Comparison of ENCODE assay signal across 1 cellular context in genomic region chr7:127347567-127348246, GRCh38.
TF ChIP-seq lines count a peak whose summit lies in the region.

No MANE protein-coding gene starts in this region.

TF ChIP-seq in HepG2, 621 proteins besides CTCF, POLR2A, EP300 and RAD21 (continued from another document):
- TF ChIP-seq YEATS4 (CRISPR knock-in tag; IDR thresholded peaks at IDR 0.05; ENCODE audit: borderline replicate concordance) (0 out of 2 replicates have a peak, but pooled peaks have one; percentile 42), ZNF577 (CRISPR knock-in tag; IDR thresholded peaks at IDR 0.05; ENCODE audit: borderline replicate concordance, low read depth) (no peak), KLF11 (CRISPR knock-in tag; IDR thresholded peaks at IDR 0.05) (no peak), ZFX (CRISPR knock-in tag; IDR thresholded peaks at IDR 0.05; ENCODE audit: low read depth) (peak; percentile 56), HINFP (CRISPR knock-in tag; IDR thresholded peaks at IDR 0.05; ENCODE audit: low read depth) (0 out of 2 replicates have a peak, but pooled peaks have one; percentile 66), NFE2L1 (CRISPR knock-in tag; IDR thresholded peaks at IDR 0.05; ENCODE audit: borderline replicate concordance) (no peak), TCF7 (IDR thresholded peaks at IDR 0.05; ENCODE audit: low read depth) (no peak), MIER2 (CRISPR knock-in tag; IDR thresholded peaks at IDR 0.05) (no peak), HNRNPL (IDR thresholded peaks at IDR 0.05; ENCODE audit: low read depth, low read length) (0 out of 2 replicates have a peak, but pooled peaks have one; percentile 33), IRX3 (CRISPR knock-in tag; IDR thresholded peaks at IDR 0.05; ENCODE audit: borderline replicate concordance, low read depth) (no peak), XRCC5 (optimal IDR thresholded peaks at IDR 0.05; ENCODE audit: low read length) (peak; percentile 49), ZNF660 (CRISPR knock-in tag; IDR thresholded peaks at IDR 0.05; ENCODE audit: borderline replicate concordance, low read depth) (no peak), HOXA3 (CRISPR knock-in tag; IDR thresholded peaks at IDR 0.05) (0 out of 2 replicates have a peak, but pooled peaks have one; percentile 29), CCAR2 (optimal IDR thresholded peaks at IDR 0.05; ENCODE audit: low read depth, low read length) (no peak)
- TF ChIP-seq, protein P1, sequence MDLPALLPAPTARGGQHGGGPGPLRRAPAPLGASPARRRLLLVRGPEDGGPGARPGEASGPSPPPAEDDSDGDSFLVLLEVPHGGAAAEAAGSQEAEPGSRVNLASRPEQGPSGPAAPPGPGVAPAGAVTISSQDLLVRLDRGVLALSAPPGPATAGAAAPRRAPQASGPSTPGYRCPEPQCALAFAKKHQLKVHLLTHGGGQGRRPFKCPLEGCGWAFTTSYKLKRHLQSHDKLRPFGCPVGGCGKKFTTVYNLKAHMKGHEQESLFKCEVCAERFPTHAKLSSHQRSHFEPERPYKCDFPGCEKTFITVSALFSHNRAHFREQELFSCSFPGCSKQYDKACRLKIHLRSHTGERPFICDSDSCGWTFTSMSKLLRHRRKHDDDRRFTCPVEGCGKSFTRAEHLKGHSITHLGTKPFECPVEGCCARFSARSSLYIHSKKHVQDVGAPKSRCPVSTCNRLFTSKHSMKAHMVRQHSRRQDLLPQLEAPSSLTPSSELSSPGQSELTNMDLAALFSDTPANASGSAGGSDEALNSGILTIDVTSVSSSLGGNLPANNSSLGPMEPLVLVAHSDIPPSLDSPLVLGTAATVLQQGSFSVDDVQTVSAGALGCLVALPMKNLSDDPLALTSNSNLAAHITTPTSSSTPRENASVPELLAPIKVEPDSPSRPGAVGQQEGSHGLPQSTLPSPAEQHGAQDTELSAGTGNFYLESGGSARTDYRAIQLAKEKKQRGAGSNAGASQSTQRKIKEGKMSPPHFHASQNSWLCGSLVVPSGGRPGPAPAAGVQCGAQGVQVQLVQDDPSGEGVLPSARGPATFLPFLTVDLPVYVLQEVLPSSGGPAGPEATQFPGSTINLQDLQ (CRISPR knock-in tag; IDR thresholded peaks at IDR 0.05) = no peak
- TF ChIP-seq, protein P2, sequence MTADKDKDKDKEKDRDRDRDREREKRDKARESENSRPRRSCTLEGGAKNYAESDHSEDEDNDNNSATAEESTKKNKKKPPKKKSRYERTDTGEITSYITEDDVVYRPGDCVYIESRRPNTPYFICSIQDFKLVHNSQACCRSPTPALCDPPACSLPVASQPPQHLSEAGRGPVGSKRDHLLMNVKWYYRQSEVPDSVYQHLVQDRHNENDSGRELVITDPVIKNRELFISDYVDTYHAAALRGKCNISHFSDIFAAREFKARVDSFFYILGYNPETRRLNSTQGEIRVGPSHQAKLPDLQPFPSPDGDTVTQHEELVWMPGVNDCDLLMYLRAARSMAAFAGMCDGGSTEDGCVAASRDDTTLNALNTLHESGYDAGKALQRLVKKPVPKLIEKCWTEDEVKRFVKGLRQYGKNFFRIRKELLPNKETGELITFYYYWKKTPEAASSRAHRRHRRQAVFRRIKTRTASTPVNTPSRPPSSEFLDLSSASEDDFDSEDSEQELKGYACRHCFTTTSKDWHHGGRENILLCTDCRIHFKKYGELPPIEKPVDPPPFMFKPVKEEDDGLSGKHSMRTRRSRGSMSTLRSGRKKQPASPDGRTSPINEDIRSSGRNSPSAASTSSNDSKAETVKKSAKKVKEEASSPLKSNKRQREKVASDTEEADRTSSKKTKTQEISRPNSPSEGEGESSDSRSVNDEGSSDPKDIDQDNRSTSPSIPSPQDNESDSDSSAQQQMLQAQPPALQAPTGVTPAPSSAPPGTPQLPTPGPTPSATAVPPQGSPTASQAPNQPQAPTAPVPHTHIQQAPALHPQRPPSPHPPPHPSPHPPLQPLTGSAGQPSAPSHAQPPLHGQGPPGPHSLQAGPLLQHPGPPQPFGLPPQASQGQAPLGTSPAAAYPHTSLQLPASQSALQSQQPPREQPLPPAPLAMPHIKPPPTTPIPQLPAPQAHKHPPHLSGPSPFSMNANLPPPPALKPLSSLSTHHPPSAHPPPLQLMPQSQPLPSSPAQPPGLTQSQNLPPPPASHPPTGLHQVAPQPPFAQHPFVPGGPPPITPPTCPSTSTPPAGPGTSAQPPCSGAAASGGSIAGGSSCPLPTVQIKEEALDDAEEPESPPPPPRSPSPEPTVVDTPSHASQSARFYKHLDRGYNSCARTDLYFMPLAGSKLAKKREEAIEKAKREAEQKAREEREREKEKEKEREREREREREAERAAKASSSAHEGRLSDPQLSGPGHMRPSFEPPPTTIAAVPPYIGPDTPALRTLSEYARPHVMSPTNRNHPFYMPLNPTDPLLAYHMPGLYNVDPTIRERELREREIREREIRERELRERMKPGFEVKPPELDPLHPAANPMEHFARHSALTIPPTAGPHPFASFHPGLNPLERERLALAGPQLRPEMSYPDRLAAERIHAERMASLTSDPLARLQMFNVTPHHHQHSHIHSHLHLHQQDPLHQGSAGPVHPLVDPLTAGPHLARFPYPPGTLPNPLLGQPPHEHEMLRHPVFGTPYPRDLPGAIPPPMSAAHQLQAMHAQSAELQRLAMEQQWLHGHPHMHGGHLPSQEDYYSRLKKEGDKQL (CRISPR knock-in tag; IDR thresholded peaks at IDR 0.05; ENCODE audit: low read depth) = no peak
- TF ChIP-seq, protein P3, sequence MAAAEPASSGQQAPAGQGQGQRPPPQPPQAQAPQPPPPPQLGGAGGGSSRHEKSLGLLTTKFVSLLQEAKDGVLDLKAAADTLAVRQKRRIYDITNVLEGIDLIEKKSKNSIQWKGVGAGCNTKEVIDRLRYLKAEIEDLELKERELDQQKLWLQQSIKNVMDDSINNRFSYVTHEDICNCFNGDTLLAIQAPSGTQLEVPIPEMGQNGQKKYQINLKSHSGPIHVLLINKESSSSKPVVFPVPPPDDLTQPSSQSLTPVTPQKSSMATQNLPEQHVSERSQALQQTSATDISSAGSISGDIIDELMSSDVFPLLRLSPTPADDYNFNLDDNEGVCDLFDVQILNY (CRISPR knock-in tag; conservative IDR thresholded peaks at IDR 0.05) = 0 out of 2 replicates have a peak, but pooled peaks have one; percentile 39
